ENCODE assay signal across 6 cellular contexts in genomic region chr1:137664-138063, GRCh38.
DNase-seq lines count a peak whose midpoint lies in the region; ATAC-seq, FAIRE-seq and TF ChIP-seq lines count a peak whose summit lies in the region.
"Not testable (repeated sequence)": the region's sequence is repeated elsewhere in the genome, so short reads cannot be mapped to it uniquely, and the experiment has no call there.

No MANE protein-coding gene starts in this region.

- TSS peak; percentile 87 for BruUV-seq in K562 (replicated peaks; lab: Mats Ljungman, UMichigan)

- H3K4me3 ChIP-seq in RWPE2 (ENCODE audit: severe bottlenecking), result not testable (repeated sequence)
- peak overlapping the region; percentile 49 for H3K4me3 ChIP-seq in K562

- not testable (repeated sequence) for H3K9me3 ChIP-seq in RWPE2 (ENCODE audit: severe bottlenecking); K562 (replicated peaks; ENCODE audit: control insufficient read depth, insufficient read depth, low read depth, low read length)

- H3K27ac ChIP-seq in RWPE2 (ENCODE audit: poor library complexity, severe bottlenecking), result not testable (repeated sequence)
- peak overlapping the region; percentile 77 for H3K27ac ChIP-seq in K562 (ENCODE audit: extremely low read depth, low read depth, low read length)

- not testable (repeated sequence) for H3K4me1 ChIP-seq in RWPE2 (ENCODE audit: insufficient read depth, poor library complexity, severe bottlenecking); K562 (replicated peaks in 1 of 2; ENCODE audit: control insufficient read depth in 2 of 2, insufficient read depth in 2 of 2, low read length in 2 of 2)

- peak overlapping the region; percentile 83 to 90 for H3K9ac ChIP-seq in K562 (ENCODE audit: insufficient read depth in 1 of 2, low read depth in 2 of 2, low read length in 2 of 2)

- TF ChIP-seq CTCF in RWPE2 (IDR thresholded peaks at IDR 0.05; ENCODE audit: poor library complexity, severe bottlenecking); K562 (IDR thresholded peaks at IDR 0.05 in 2 of 3, conservative IDR thresholded peaks at IDR 0.05 in 1 of 3; ENCODE audit: insufficient read depth in 2 of 3, low read depth in 1 of 3, low read length in 3 of 3): not testable (repeated sequence)

- peaks cover 16% of the 10 kb centered on the region for H3K79me2 ChIP-seq in K562 (ENCODE audit: control insufficient read depth, insufficient read depth, low read length)

- not testable (repeated sequence) for H3K27me3 ChIP-seq in RWPE2 (ENCODE audit: insufficient read depth, poor library complexity, severe bottlenecking); K562 (ENCODE audit: control insufficient read depth in 2 of 2, insufficient read depth in 2 of 2, low read length in 2 of 2)

- not testable (repeated sequence) for FAIRE-seq in K562 (lab: Jason Lieb, UNC)

- H3K9me1 ChIP-seq in K562 (ENCODE audit: control insufficient read depth, insufficient read depth, low read length), result not testable (repeated sequence)

- H3K36me3 Mint-ChIP-seq in natural killer cell treated with Interleukin-12 subunit alpha and Interleukin-12 subunit beta and Interleukin-15 and Interleukin-18, amount 100 ng/mL, for 72 hours, result not testable (repeated sequence)

- POLR2A ChIA-PET in K562 (lab: Yijun Ruan, JAX), result not testable (repeated sequence)

- not testable (repeated sequence) for H3K27ac Mint-ChIP-seq in natural killer cell treated with Interleukin-12 subunit alpha and Interleukin-12 subunit beta and Interleukin-15 and Interleukin-18, amount 100 ng/mL, for 72 hours

- not testable (repeated sequence) for H4K20me1 ChIP-seq in K562 (replicated peaks; ENCODE audit: control insufficient read depth, insufficient read depth, low read length)

- in situ Hi-C loops in K562 (cut with MboI), result not testable (repeated sequence)

- CTCF ChIA-PET in K562 (lab: Yijun Ruan, JAX; ENCODE audit: low intra/inter-chr PET ratio), result not testable (repeated sequence)

- not testable (repeated sequence) for H3K27me3 Mint-ChIP-seq in natural killer cell treated with Interleukin-12 subunit alpha and Interleukin-12 subunit beta and Interleukin-15 and Interleukin-18, amount 100 ng/mL, for 72 hours

- 0 out of 2 replicates have a peak overlapping the region, but pooled peaks have one; percentile 58 for H3K4me2 ChIP-seq in K562 (ENCODE audit: insufficient read depth, low read length)

- intact Hi-C loops in K562 (cut with micrococcal nuclease); sciatic nerve (cut with DNase I): not testable (repeated sequence)

- H2AFZ ChIP-seq in K562 (ENCODE audit: low read depth, low read length), result not testable (repeated sequence)

- not testable (repeated sequence) for H3K4me1 Mint-ChIP-seq in natural killer cell treated with Interleukin-12 subunit alpha and Interleukin-12 subunit beta and Interleukin-15 and Interleukin-18, amount 100 ng/mL, for 72 hours (ENCODE audit: low read depth in 2 of 2)

- not testable (repeated sequence) for TF ChIP-seq POLR2A in K562 (conservative IDR thresholded peaks at IDR 0.05)

- not testable (repeated sequence) for H3K9me3 Mint-ChIP-seq in natural killer cell treated with Interleukin-12 subunit alpha and Interleukin-12 subunit beta and Interleukin-15 and Interleukin-18, amount 100 ng/mL, for 72 hours

- H3K4me3 Mint-ChIP-seq in natural killer cell treated with Interleukin-12 subunit alpha and Interleukin-12 subunit beta and Interleukin-15 and Interleukin-18, amount 100 ng/mL, for 72 hours, result not testable (repeated sequence)

- not testable (repeated sequence) for H3K36me3 ChIP-seq in RWPE2 (ENCODE audit: low read depth); K562 (ENCODE audit: control insufficient read depth, insufficient read depth, low read length)

- WGBS in K562 (ENCODE audit: insufficient coverage, low coverage, missing lambda C conversion rate), result no CpG with 5 or more reads among the region's 16 CpGs

- DNase-seq in RWPE2 (ENCODE audit: low spot score) (peak; percentile 11), left lobe of liver (ENCODE audit: low spot score) (peak; percentile 16), sciatic nerve (ENCODE audit: low spot score) (peak; percentile 21)
- DNase-seq in activated CD8-positive, alpha-beta memory T cell treated with anti-CD3 and anti-CD28 coated beads, Interleukin-2, amount 50 U/mL, for 48 hours, result peak; percentile 34
- not testable (repeated sequence) for DNase-seq in K562 (ENCODE audit: extremely low read depth in 1 of 4, low spot score in 3 of 4)
- DNase-seq in natural killer cell treated with Interleukin-12 subunit alpha and Interleukin-12 subunit beta and Interleukin-15 and Interleukin-18, amount 100 ng/mL, for 72 hours (ENCODE audit: low spot score), result peak; percentile 53

- not testable (repeated sequence) for ATAC-seq in RWPE2 (ENCODE audit: low read depth); K562; left lobe of liver; natural killer cell treated with Interleukin-12 subunit alpha and Interleukin-12 subunit beta and Interleukin-15 and Interleukin-18, amount 100 ng/mL, for 72 hours; sciatic nerve

- TF ChIP-seq EP300 in K562 (IDR thresholded peaks at IDR 0.05; ENCODE audit: low read length), result not testable (repeated sequence)

- TF ChIP-seq RAD21 in K562 (CRISPR knock-in tag; conservative IDR thresholded peaks at IDR 0.05 in 1 of 2, IDR thresholded peaks at IDR 0.05 in 1 of 2), result not testable (repeated sequence)
